ENCODE assay signal across 34 cellular contexts in genomic region chr3:36840453-36840921, GRCh38.
DNase-seq lines count a peak whose midpoint lies in the region; ATAC-seq and TF ChIP-seq lines count a peak whose summit lies in the region.
"Had no signal": no experiment of that assay in that cellular context is flagged by ENCODE, and none has a peak within 500 bp of the region (broad histone marks: within the 10 kb centered on the region; RNA-seq: fewer than 3 reads in every experiment).

No MANE protein-coding gene starts in this region.

- H3K27ac ChIP-seq in DND-41 (ENCODE audit: low read length), result peak overlapping the region; percentile 4; the same call in 1 of the 2 replicates
- H3K27ac ChIP-seq: breast epithelium, epithelial cell of prostate, Peyer's patch, psoas muscle had no signal

- no peak overlapping the region; the same call in 1 of the 2 replicates for H3K9ac ChIP-seq in DND-41 (ENCODE audit: low read depth, low read length)

- H2AFZ ChIP-seq in DND-41 (ENCODE audit: low read depth, low read length), result no peak overlapping the region

- DNase-seq in AG10803 (ENCODE audit: low read depth) (peak; percentile 9), DND-41 (no peak), fibroblast of the aortic adventitia (ENCODE audit: low read depth) (peak; percentile 39), neural crest cell (ENCODE audit: low read depth, low spot score) (no peak), HAP-1 (ENCODE audit: low spot score in 2 of 2) (no peak), NAMALWA (ENCODE audit: low spot score) (no peak), A172 (ENCODE audit: low spot score) (no peak), DMS153 (lab: John Stamatoyannopoulos, UW) (no peak)
- DNase-seq: activated CD4-positive, alpha-beta memory T cell treated with anti-CD3 and anti-CD28 coated beads for 36 hours; activated CD4-positive, alpha-beta T cell treated with anti-CD3 and anti-CD28 coated beads for 1 hour; activated CD8-positive, alpha-beta memory T cell treated with anti-CD3 and anti-CD28 coated beads, Interleukin-2, amount 50 U/mL, for 4 hours; activated naive CD4-positive, alpha-beta T cell treated with anti-CD3 and anti-CD28 coated beads for 36 hours; anterior cingulate cortex; C1 segment of cervical spinal cord; Caco-2; effector CD8-positive, alpha-beta T cell; foreskin melanocyte; KBM-7; kidney glomerular epithelial cell; mucosa of descending colon; natural killer cell; NCI-H1092 treated with DMSO at 0.1 percent for 48 hours; NCI-H187; NCI-H510A treated with DMSO at 0.1 percent for 48 hours; Peyer's patch; stimulated activated CD8-positive, alpha-beta memory T cell treated with anti-CD3 and anti-CD28 coated beads, Interleukin-4, amount 100 ng/mL, for 48 hours had no signal

- peak overlapping the region; percentile 24 for H3K27ac Mint-ChIP-seq in neural crest cell (ENCODE audit: unreplicated experiment)
- H3K27ac Mint-ChIP-seq: activated CD4-positive, alpha-beta memory T cell treated with anti-CD3 and anti-CD28 coated beads for 36 hours; activated naive CD4-positive, alpha-beta T cell treated with anti-CD3 and anti-CD28 coated beads for 36 hours; activated T-helper 1 cell treated with anti-CD3 and anti-CD28 coated beads, Interleukin-12 subunit alpha, Interleukin-12 subunit beta, Interleukin-2, Interleukin-4 antibody, amounts not matched to agents 30 ng/mL and 10 ng/mL and 1 ng/mL, durations not matched to agents 14 hours and 24 hours and 36 hours; type B pancreatic cell had no signal

- H3K9me3 Mint-ChIP-seq in neural crest cell, result peaks cover 16% of the 10 kb centered on the region
- H3K9me3 Mint-ChIP-seq: activated naive CD4-positive, alpha-beta T cell treated with anti-CD3 and anti-CD28 coated beads for 36 hours; natural killer cell had no signal

- H3K4me2 ChIP-seq in DND-41 (ENCODE audit: insufficient read depth, low read length), result no peak overlapping the region
- H3K4me2 ChIP-seq: smooth muscle cell had no signal

- no peak for ATAC-seq in DND-41 (ENCODE audit: insufficient read depth, low read depth)
- ATAC-seq: HCT116, mucosa of descending colon, natural killer cell, psoas muscle had no signal

- H3K9me3 ChIP-seq in DND-41 (ENCODE audit: insufficient read depth, low read length, severe bottlenecking) (peaks cover 8% of the 10 kb centered on the region), HAP-1 (no peaks in the 10 kb centered on the region)
- H3K9me3 ChIP-seq: Caco-2, mucosa of descending colon, Peyer's patch, psoas muscle had no signal

- H3K27me3 Mint-ChIP-seq in neural crest cell (ENCODE audit: low read depth), result no peaks in the 10 kb centered on the region
- H3K27me3 Mint-ChIP-seq: activated CD4-positive, alpha-beta memory T cell treated with anti-CD3 and anti-CD28 coated beads for 36 hours; type B pancreatic cell had no signal

- peaks cover 29% of the 10 kb centered on the region for H3K36me3 Mint-ChIP-seq in neural crest cell (ENCODE audit: low read depth)

- in situ Hi-C loops in HAP-1 (cut with MboI; ENCODE audit: low sequenced_read_pairs), result no loop called here

- H3K4me1 Mint-ChIP-seq in neural crest cell, result no peaks in the 10 kb centered on the region

- H3K36me3 ChIP-seq in DND-41 (ENCODE audit: insufficient read depth, low read length) (peaks cover 54% of the 10 kb centered on the region), HAP-1 (replicated peaks) (no peaks in the 10 kb centered on the region)
- H3K36me3 ChIP-seq: breast epithelium had no signal

- H3K79me2 ChIP-seq in DND-41 (ENCODE audit: insufficient read depth, low read length), result no peaks in the 10 kb centered on the region

- peaks cover 59% of the 10 kb centered on the region for H3K4me1 ChIP-seq in DND-41 (ENCODE audit: insufficient read depth, low read length)
- H3K4me1 ChIP-seq in HAP-1, result no peaks in the 10 kb centered on the region
- H3K4me1 ChIP-seq: breast epithelium, Caco-2, Peyer's patch, psoas muscle had no signal

- no peaks in the 10 kb centered on the region for H4K20me1 ChIP-seq in DND-41 (ENCODE audit: insufficient read depth, low read length)

- TF ChIP-seq CTCF in AG10803 (conservative IDR thresholded peaks at IDR 0.05; ENCODE audit: low read length) (no peak), DND-41 (IDR thresholded peaks at IDR 0.05; ENCODE audit: borderline replicate concordance, extremely low read depth, low read length, poor library complexity, severe bottlenecking) (no peak), fibroblast of the aortic adventitia (IDR thresholded peaks at IDR 0.05; ENCODE audit: insufficient read depth, low read length) (no peak), neural crest cell (conservative IDR thresholded peaks at IDR 0.05) (no peak)

- H3K27me3 ChIP-seq in DND-41 (ENCODE audit: insufficient read depth, low read length, poor library complexity) (no peaks in the 10 kb centered on the region), HAP-1 (ENCODE audit: low read depth) (no peaks in the 10 kb centered on the region)
- H3K27me3 ChIP-seq: breast epithelium, Peyer's patch had no signal

- no peak overlapping the region for H3K4me3 Mint-ChIP-seq in neural crest cell
- H3K4me3 Mint-ChIP-seq: activated CD4-positive, alpha-beta memory T cell treated with anti-CD3 and anti-CD28 coated beads for 36 hours; activated naive CD4-positive, alpha-beta T cell treated with anti-CD3 and anti-CD28 coated beads for 36 hours; activated T-helper 1 cell treated with anti-CD3 and anti-CD28 coated beads, Interleukin-12 subunit alpha, Interleukin-12 subunit beta, Interleukin-2, Interleukin-4 antibody, amounts not matched to agents 30 ng/mL and 10 ng/mL and 1 ng/mL, durations not matched to agents 14 hours and 24 hours and 36 hours; type B pancreatic cell had no signal

- H3K4me3 ChIP-seq in AG10803 (ENCODE audit: low read length) (no peak overlapping the region), DND-41 (ENCODE audit: low read depth in 1 of 2, low read length in 2 of 2) (no peak overlapping the region), fibroblast of the aortic adventitia (ENCODE audit: low read depth, low read length) (no peak overlapping the region), HAP-1 (no peak overlapping the region)
- H3K4me3 ChIP-seq: breast epithelium, lung, mucosa of descending colon, Peyer's patch, psoas muscle, smooth muscle cell had no signal

Comparison
In these comparisons a context has a peak if more than half of its experiments do, and no peak if none do; other contexts are left out.
1. DNase-seq: peak in AG10803 (single experiment) and fibroblast of the aortic adventitia (single experiment); none in DND-41 (single experiment), neural crest cell (single experiment), HAP-1 (0 of 2), NAMALWA (single experiment), A172 (single experiment) and DMS153 (single experiment).